In the genomic region with DNA sequence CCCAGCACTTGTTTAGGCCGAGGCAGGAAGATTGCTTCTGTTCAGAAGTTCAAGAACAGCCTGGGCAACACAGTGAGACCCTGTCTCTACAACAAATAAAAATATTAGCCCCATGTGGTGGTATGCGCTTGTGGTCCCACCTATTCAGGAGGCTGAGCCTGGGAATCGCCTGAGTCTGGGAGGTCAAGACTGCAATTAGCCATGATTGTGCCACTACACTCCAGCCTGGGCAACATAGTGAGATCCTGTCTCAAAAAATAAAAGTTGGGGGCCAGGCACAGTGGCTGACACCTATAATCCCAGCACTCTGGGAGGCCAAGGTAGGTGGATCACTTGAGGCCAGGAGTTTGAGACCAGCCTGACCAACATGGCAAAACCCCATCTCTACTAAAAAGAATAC, we compare ENCODE assay signal across 1 cellular context.
TF ChIP-seq lines count a peak whose summit lies in the region.

No MANE protein-coding gene starts in this region.

TF ChIP-seq in HepG2, 621 proteins besides CTCF, POLR2A, EP300 and RAD21:
- peak; percentile 79 for TF ChIP-seq ZNF121 (CRISPR knock-in tag; IDR thresholded peaks at IDR 0.05)
